In the genomic region with DNA sequence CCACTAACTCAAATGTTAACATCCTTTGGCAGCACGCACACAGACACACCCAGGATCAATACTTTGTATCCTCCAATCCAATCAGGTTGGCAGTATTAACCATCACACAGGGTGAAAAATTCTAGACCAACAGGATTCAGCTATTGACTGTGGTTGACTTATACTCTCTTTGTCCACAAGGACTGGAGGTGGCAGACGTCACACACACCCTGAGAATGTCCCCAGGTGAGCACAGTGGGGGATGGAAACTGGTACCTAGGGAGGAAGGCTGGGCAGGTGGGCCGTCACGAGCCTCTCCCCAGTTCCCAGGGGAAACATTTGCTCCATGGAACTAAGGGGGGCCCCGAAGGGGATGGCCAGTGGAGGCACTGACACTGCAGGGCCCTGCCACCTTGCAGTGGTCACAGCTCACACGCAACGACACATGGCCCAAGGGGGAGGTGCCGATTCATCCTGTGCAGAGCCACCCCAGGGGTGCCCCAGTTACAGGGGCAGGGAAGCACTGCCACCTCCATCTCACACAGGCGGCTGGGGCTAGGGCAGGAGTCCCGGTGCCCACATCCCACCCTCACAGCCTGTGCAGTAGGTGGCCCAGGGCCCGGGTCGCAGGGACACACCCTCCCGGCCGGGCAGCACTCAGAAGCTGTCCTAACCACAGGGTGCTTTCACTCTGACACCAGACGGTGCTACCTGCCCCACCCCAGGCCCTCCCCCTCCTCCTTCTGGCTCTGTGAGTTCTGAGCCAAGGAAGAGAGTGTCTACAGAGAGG, we compare ENCODE assay signal across 23 cellular contexts. TPM values are rescaled to one million over a fixed set of nuclear protein-coding genes. Genes with fewer than 3 reads are reported as not detected.
DNase-seq lines count a peak whose midpoint lies in the region; ATAC-seq, FAIRE-seq and TF ChIP-seq lines count a peak whose summit lies in the region.
"Had no signal": no experiment of that assay in that cellular context is flagged by ENCODE, and none has a peak within 500 bp of the region (broad histone marks: within the 10 kb centered on the region; RNA-seq: fewer than 3 reads in every experiment).

No MANE protein-coding gene starts in this region.

- H3K4me3 Mint-ChIP-seq in activated CD8-positive, alpha-beta memory T cell treated with anti-CD3 and anti-CD28 coated beads, Interleukin-2, amount 10 ng/mL, durations not matched to agents 7 days and 5 days, result no peak overlapping the region
- H3K4me3 Mint-ChIP-seq in GM23338, result no peak overlapping the region; the same call in 2 of the 3 replicates
- H3K4me3 Mint-ChIP-seq in endothelial cell (ENCODE audit: unreplicated experiment), result no peak overlapping the region

- H3K79me2 ChIP-seq in GM23338 (replicated peaks; ENCODE audit: insufficient read depth) (no peaks in the 10 kb centered on the region), K562 (ENCODE audit: control insufficient read depth, insufficient read depth, low read length) (peaks cover 72% of the 10 kb centered on the region)

- H3K9me1 ChIP-seq in K562 (ENCODE audit: control insufficient read depth, insufficient read depth, low read length), result peaks cover 4% of the 10 kb centered on the region

- H4K8ac ChIP-seq in neuronal stem cell (ENCODE audit: low read depth, low read length), result no peak overlapping the region

- no peak overlapping the region for H2BK12ac ChIP-seq in neuronal stem cell (ENCODE audit: low read length)

- H3F3A ChIP-seq in GM23338 (replicated peaks; ENCODE audit: low read depth), result no peaks in the 10 kb centered on the region

- H3K4me1 ChIP-seq in GM23338 (ENCODE audit: insufficient read depth), result peaks cover 15% of the 10 kb centered on the region
- peaks cover 35 to 84% of the 10 kb centered on the region in 2 experiments for H3K4me1 ChIP-seq in K562 (replicated peaks in 1 of 2; ENCODE audit: control insufficient read depth in 2 of 2, insufficient read depth in 2 of 2, low read length in 2 of 2)
- peaks cover 16 to 18% of the 10 kb centered on the region in 2 donors for H3K4me1 ChIP-seq in neuronal stem cell (ENCODE audit: control insufficient read depth in 2 of 2, insufficient read depth in 1 of 2, low read depth in 1 of 2, low read length in 2 of 2)
- peaks cover 0 to 12% of the 10 kb centered on the region in 2 donors for H3K4me1 ChIP-seq in uterus

- H3K79me1 ChIP-seq in neuronal stem cell (ENCODE audit: low read depth, low read length), result no peaks in the 10 kb centered on the region

- peak; percentile 42 for FAIRE-seq in K562 (lab: Jason Lieb, UNC)
- FAIRE-seq: keratinocyte, RCC 7860 had no signal

- H3K14ac ChIP-seq in neuronal stem cell (ENCODE audit: low read length), result peak overlapping the region; percentile 25

- no peaks in the 10 kb centered on the region for H3K9me3 Mint-ChIP-seq in activated CD8-positive, alpha-beta memory T cell treated with anti-CD3 and anti-CD28 coated beads, Interleukin-2, amount 10 ng/mL, durations not matched to agents 7 days and 5 days (ENCODE audit: low read depth)
- H3K9me3 Mint-ChIP-seq in GM23338, result no peaks in the 10 kb centered on the region
- no peaks in the 10 kb centered on the region for H3K9me3 Mint-ChIP-seq in endothelial cell (ENCODE audit: unreplicated experiment)
- H3K9me3 Mint-ChIP-seq: activated T-cell treated with anti-CD3 and anti-CD28 coated beads, Interleukin-2, amount 50 U/mL, for 24 hours; naive B cell had no signal

- TF ChIP-seq CTCF in GM23338 (conservative IDR thresholded peaks at IDR 0.05; ENCODE audit: low read depth in 2 of 2) (no peak), K562 (IDR thresholded peaks at IDR 0.05 in 2 of 3, conservative IDR thresholded peaks at IDR 0.05 in 1 of 3; ENCODE audit: insufficient read depth in 2 of 3, low read depth in 1 of 3, low read length in 3 of 3) (no peak), uterus (IDR thresholded peaks at IDR 0.05) (no peak), endothelial cell (IDR thresholded peaks at IDR 0.05; ENCODE audit: unreplicated experiment) (no peak)

- H3K36me3 ChIP-seq in GM23338 (ENCODE audit: insufficient read depth) (no peaks in the 10 kb centered on the region), K562 (ENCODE audit: control insufficient read depth, insufficient read depth, low read length) (peaks cover 8% of the 10 kb centered on the region; the same call in 1 of the 3 replicates), neuronal stem cell (replicated peaks in 1 of 2; ENCODE audit: control insufficient read depth in 2 of 2, insufficient read depth in 2 of 2, low read length in 2 of 2) (no peaks in the 10 kb centered on the region), uterus (no peaks in the 10 kb centered on the region)
- H3K36me3 ChIP-seq: MG63 had no signal

- no peak overlapping the region for H4K91ac ChIP-seq in neuronal stem cell (ENCODE audit: low read depth, low read length, poor library complexity)

- H3K27me3 ChIP-seq in GM23338 (ENCODE audit: insufficient read depth), result no peaks in the 10 kb centered on the region
- H3K27me3 ChIP-seq in K562 (ENCODE audit: control insufficient read depth in 2 of 2, insufficient read depth in 2 of 2, low read length in 2 of 2), result no peaks in the 10 kb centered on the region
- peaks cover 2 to 54% (median 14%) of the 10 kb centered on the region in 3 experiments for H3K27me3 ChIP-seq in neuronal stem cell (ENCODE audit: control insufficient read depth in 3 of 3, insufficient read depth in 3 of 3, low read depth in 1 of 3, low read length in 3 of 3)
- no peaks in the 10 kb centered on the region for H3K27me3 ChIP-seq in uterus
- H3K27me3 ChIP-seq: MG63 had no signal

- peak overlapping the region; percentile 40 for H2AK5ac ChIP-seq in neuronal stem cell (ENCODE audit: low read depth, low read length)

- H4K20me1 ChIP-seq in GM23338 (replicated peaks; ENCODE audit: insufficient read depth) (no peaks in the 10 kb centered on the region; the same call in 1 of the 2 replicates), K562 (replicated peaks; ENCODE audit: control insufficient read depth, insufficient read depth, low read length) (no peaks in the 10 kb centered on the region)

- TF ChIP-seq POLR2A in K562 (conservative IDR thresholded peaks at IDR 0.05) (no peak), uterus (IDR thresholded peaks at IDR 0.05) (no peak)

- peak; percentile 61 for DNase-seq in activated CD8-positive, alpha-beta memory T cell treated with anti-CD3 and anti-CD28 coated beads, Interleukin-2, amount 10 ng/mL, durations not matched to agents 7 days and 5 days
- DNase-seq in activated CD8-positive, alpha-beta memory T cell treated with anti-CD3 and anti-CD28 coated beads for 24 hours, result no peak
- no peak for DNase-seq in GM23338 (ENCODE audit: low spot score)
- no peak for DNase-seq in K562 (ENCODE audit: extremely low read depth in 1 of 4, low spot score in 3 of 4)
- no peak for DNase-seq in neuronal stem cell (ENCODE audit: low spot score)
- no peak for DNase-seq in uterus
- DNase-seq in stimulated activated CD4-positive, alpha-beta T cell treated with anti-CD3 and anti-CD28 coated beads, Interleukin-4, amount 100 ng/mL, for 24 hours, result no peak
- no peak for DNase-seq in endothelial cell (ENCODE audit: low spot score)
- DNase-seq: DMS53; hippocampal formation; IMR-90; mammary epithelial cell; MG63; naive B cell; stimulated activated CD4-positive, alpha-beta T cell treated with anti-CD3 and anti-CD28 coated beads, Interleukin-4, amount 100 ng/mL, for 1 hour; T-helper 9 cell had no signal

- no peak overlapping the region for H3K27ac ChIP-seq in GM23338 (ENCODE audit: low read depth)
- no peak overlapping the region for H3K27ac ChIP-seq in K562 (ENCODE audit: extremely low read depth, low read depth, low read length)
- no peak overlapping the region for H3K27ac ChIP-seq in neuronal stem cell (replicated peaks; ENCODE audit: low read length)
- no peak overlapping the region for H3K27ac ChIP-seq in uterus

- no peak overlapping the region for H3K4ac ChIP-seq in neuronal stem cell (ENCODE audit: low read length)

- CTCF ChIA-PET in activated CD8-positive, alpha-beta memory T cell treated with anti-CD3 and anti-CD28 coated beads, Interleukin-2, amount 10 ng/mL, durations not matched to agents 7 days and 5 days (lab: Charles Lee), result interaction anchor here (1.3 to 3.3 kb wide), 2 partner anchors 11 to 41 kb away, joined by 3 to 28 read pairs; no protein-coding TSS in a partner anchor
- CTCF ChIA-PET in K562 (lab: Yijun Ruan, JAX; ENCODE audit: low intra/inter-chr PET ratio), result interaction anchor here (0.5 kb wide), 1 partner anchor 11 kb away, joined by 4 read pairs; no protein-coding TSS in a partner anchor

- no peak for TF ChIP-seq RAD21 in K562 (CRISPR knock-in tag; conservative IDR thresholded peaks at IDR 0.05 in 1 of 2, IDR thresholded peaks at IDR 0.05 in 1 of 2)

- TF ChIP-seq EP300 in K562 (IDR thresholded peaks at IDR 0.05; ENCODE audit: low read length), result no peak

- H3K9me2 ChIP-seq in GM23338 (ENCODE audit: insufficient read depth), result no peaks in the 10 kb centered on the region
- H3K9me2 ChIP-seq: SK-N-SH had no signal

- H2BK5ac ChIP-seq in neuronal stem cell (ENCODE audit: low read length), result no peak overlapping the region

- BruUV-seq in K562 (replicated peaks; lab: Mats Ljungman, UMichigan), result no TSS peak

- H3K9me3 ChIP-seq in K562 (replicated peaks; ENCODE audit: control insufficient read depth, insufficient read depth, low read depth, low read length) (no peaks in the 10 kb centered on the region), neuronal stem cell (replicated peaks in 1 of 2; ENCODE audit: control insufficient read depth in 2 of 2, insufficient read depth in 1 of 2, low read depth in 1 of 2, low read length in 2 of 2) (peaks cover 0 to 2% of the 10 kb centered on the region in 2 donors), uterus (no peaks in the 10 kb centered on the region)
- H3K9me3 ChIP-seq: MG63, SK-N-SH had no signal

- no peak overlapping the region for H2BK120ac ChIP-seq in neuronal stem cell (ENCODE audit: low read depth, low read length)

- ATAC-seq in activated CD8-positive, alpha-beta memory T cell treated with anti-CD3 and anti-CD28 coated beads, Interleukin-2, amount 10 ng/mL, durations not matched to agents 7 days and 5 days, result peak; percentile 43
- peak; percentile 14 for ATAC-seq in GM23338
- ATAC-seq in K562, result no peak

- peaks cover 30% of the 10 kb centered on the region for H3K4me1 Mint-ChIP-seq in activated CD8-positive, alpha-beta memory T cell treated with anti-CD3 and anti-CD28 coated beads, Interleukin-2, amount 10 ng/mL, durations not matched to agents 7 days and 5 days
- peaks cover 23% of the 10 kb centered on the region for H3K4me1 Mint-ChIP-seq in GM23338
- no peaks in the 10 kb centered on the region for H3K4me1 Mint-ChIP-seq in endothelial cell (ENCODE audit: unreplicated experiment)

- H3K27me3 Mint-ChIP-seq in activated CD8-positive, alpha-beta memory T cell treated with anti-CD3 and anti-CD28 coated beads, Interleukin-2, amount 10 ng/mL, durations not matched to agents 7 days and 5 days, result no peaks in the 10 kb centered on the region
- peaks cover 18% of the 10 kb centered on the region for H3K27me3 Mint-ChIP-seq in GM23338 (ENCODE audit: insufficient read depth, low read depth, poor library complexity)
- peaks cover 21% of the 10 kb centered on the region for H3K27me3 Mint-ChIP-seq in endothelial cell (ENCODE audit: unreplicated experiment)

- no peak overlapping the region for H2BK15ac ChIP-seq in neuronal stem cell (ENCODE audit: low read length)

- no peaks in the 10 kb centered on the region for H3K36me3 Mint-ChIP-seq in activated CD8-positive, alpha-beta memory T cell treated with anti-CD3 and anti-CD28 coated beads, Interleukin-2, amount 10 ng/mL, durations not matched to agents 7 days and 5 days
- H3K36me3 Mint-ChIP-seq in GM23338 (ENCODE audit: low read depth) (no peaks in the 10 kb centered on the region), endothelial cell (ENCODE audit: low read depth, unreplicated experiment) (peaks cover 12% of the 10 kb centered on the region)

- intact Hi-C loops in K562 (cut with micrococcal nuclease) (no loop called here), uterus (cut with DNase I; ENCODE audit: low total_unique reads) (loop anchor here (10.0 kb wide), 1 partner anchor 136 kb away; the partner anchor contains the start of gene MXD4)

- in situ Hi-C loops in K562 (cut with MboI), result no loop called here

- peak overlapping the region; percentile 87 for H3K23ac ChIP-seq in neuronal stem cell (ENCODE audit: low read depth, low read length, poor library complexity)

- H3K4me3 ChIP-seq in GM23338, result peak overlapping the region; percentile 46; the same call in 1 of the 2 replicates
- no peak overlapping the region for H3K4me3 ChIP-seq in K562
- no peak overlapping the region for H3K4me3 ChIP-seq in neuronal stem cell (ENCODE audit: low read length in 2 of 2)
- H3K4me3 ChIP-seq in uterus, result no peak overlapping the region
- H3K4me3 ChIP-seq: MG63 had no signal

- peak overlapping the region in 1 of 2 experiments; percentile 86; a peak in 1 of 4 replicates for H3K9ac ChIP-seq in K562 (ENCODE audit: insufficient read depth in 1 of 2, low read depth in 2 of 2, low read length in 2 of 2)
- H3K9ac ChIP-seq in neuronal stem cell (ENCODE audit: low read depth, low read length, poor library complexity), result no peak overlapping the region
- H3K9ac ChIP-seq: SK-N-SH had no signal

- H3K27ac Mint-ChIP-seq in activated CD8-positive, alpha-beta memory T cell treated with anti-CD3 and anti-CD28 coated beads, Interleukin-2, amount 10 ng/mL, durations not matched to agents 7 days and 5 days, result peak overlapping the region; percentile 27
- H3K27ac Mint-ChIP-seq in GM23338 (no peak overlapping the region), endothelial cell (ENCODE audit: unreplicated experiment) (no peak overlapping the region)
- H3K27ac Mint-ChIP-seq: activated T-cell treated with anti-CD3 and anti-CD28 coated beads, Interleukin-2, amount 50 U/mL, for 24 hours; naive B cell had no signal

- peak overlapping the region; percentile 80 for H3K18ac ChIP-seq in neuronal stem cell (ENCODE audit: low read length)

- POLR2A ChIA-PET in K562 (lab: Yijun Ruan, JAX), result interaction anchor here (0.6 to 3.2 kb wide), 5 partner anchors 8 to 15 kb away, joined by 3 to 18 read pairs (median 5); no protein-coding TSS in a partner anchor

- H2AFZ ChIP-seq in GM23338 (no peak overlapping the region), K562 (ENCODE audit: low read depth, low read length) (no peak overlapping the region), neuronal stem cell (ENCODE audit: low read length) (peak overlapping the region; percentile 86)

- peak overlapping the region; percentile 78 for H3K4me2 ChIP-seq in GM23338
- no peak overlapping the region; the same call in 1 of the 2 replicates for H3K4me2 ChIP-seq in K562 (ENCODE audit: insufficient read depth, low read length)
- H3K4me2 ChIP-seq in neuronal stem cell (ENCODE audit: insufficient read depth, low read length, poor library complexity, severe bottlenecking), result peak overlapping the region; percentile 43

- 80% methylated on average over 14 of the region's 15 CpGs for WGBS in K562 (ENCODE audit: insufficient coverage, low coverage, missing lambda C conversion rate)
- WGBS in neuronal stem cell (ENCODE audit: extremely low coverage in 2 of 2, insufficient read length in 2 of 2, insufficient replicate concordance in 1 of 2), 2 donors, result no CpG with 5 or more reads among the region's 15 CpGs

RNA-seq across cellular contexts. Expression of gene ZFYVE28, which starts 17.4 kb away (rescaled TPM):
- total RNA-seq in activated CD8-positive, alpha-beta memory T cell treated with anti-CD3 and anti-CD28 coated beads, Interleukin-2, amount 10 ng/mL, durations not matched to agents 7 days and 5 days, result 10 to 100 TPM; 12.5 to 30.3 TPM
- 4.6 and 8.7 TPM in 2 replicates for total RNA-seq in GM23338 (2014; rRNA removed; shearing (Covaris generic))
- polyA plus RNA-seq in GM23338 (2016; fragmentation: Nextera tagmentation; extraction: Ambion mirVana) (1.8 and 2.6 TPM in 2 replicates), K562 (2011; rRNA removed) (8.2 and 13.7 TPM in 2 replicates), K562 (2014; fragmentation: Illumina TruSeq; extraction: Trizol) (8.9 and 10.3 TPM in 2 replicates), K562 (2014; fragmentation: Nextera tagmentation; extraction: Ambion mirVana) (1 to 10 TPM; 1.3 to 2.1 TPM), K562 (2014; rRNA removed) (16.2 and 20.0 TPM in 2 replicates)
- 99.5 and 128 TPM in 2 replicates for total RNA-seq in K562 (2011; cell fraction: chromatin; rRNA removed; ENCODE audit: low replicate concordance)
- total RNA-seq in K562 (2011; cell fraction: nucleolus; rRNA removed), result 69.4 and 77.0 TPM in 2 replicates
- 69.0 and 126 TPM in 2 replicates for total RNA-seq in K562 (2011; cell fraction: nucleoplasm; rRNA removed)
- total RNA-seq in K562 (2014; rRNA removed) (11.9 and 15.6 TPM in 2 replicates), K562 (2014; rRNA removed; fragmentation: Illumina TruSeq; extraction: Trizol) (5.0 and 6.1 TPM in 2 replicates), K562 (2015; rRNA removed; fragmentation: Illumina TruSeq; extraction: Trizol) (10.7 and 11.0 TPM in 2 replicates), K562 (2021) (24.8 and 25.1 TPM in 2 replicates), uterus (10 to 100 TPM in 3 of 4 donors, 1 to 10 TPM in 1; 5.4 to 16.7 (median 13.4) TPM), endothelial cell (ENCODE audit: unreplicated experiment) (0.44 TPM)
- 10.1 and 10.3 TPM in 2 replicates for polyA plus RNA-seq in K562 (2011; cell fraction: cytosol; rRNA removed)
- 85.0 and 102 TPM in 2 replicates for polyA plus RNA-seq in K562 (2011; cell fraction: nucleus; rRNA removed)
- 15.0 and 16.5 TPM in 2 replicates for polyA plus RNA-seq in K562 (2012)
- 10.9 and 12.1 TPM in 2 replicates for polyA minus RNA-seq in K562 (2011; rRNA and poly(A)+ RNA removed)
- polyA minus RNA-seq in K562 (2011; cell fraction: cytosol; rRNA and poly(A)+ RNA removed), result 7.9 and 11.7 TPM in 2 replicates
- 20.1 and 25.1 TPM in 2 replicates for polyA minus RNA-seq in K562 (2011; cell fraction: nucleus; rRNA and poly(A)+ RNA removed)
- 0.15 TPM for polyA plus RNA-seq in neuronal stem cell (2013, experiment 1 of 2)
- polyA plus RNA-seq in neuronal stem cell (2013, experiment 2 of 2), result 0.12 TPM

RNA-seq across cellular contexts. Expression of gene CFAP99, which starts 17.7 kb away (rescaled TPM):
- not detected for total RNA-seq in activated CD8-positive, alpha-beta memory T cell treated with anti-CD3 and anti-CD28 coated beads, Interleukin-2, amount 10 ng/mL, durations not matched to agents 7 days and 5 days
- not detected in 2 replicates for total RNA-seq in GM23338 (2014; rRNA removed; shearing (Covaris generic))
- polyA plus RNA-seq in GM23338 (2016; fragmentation: Nextera tagmentation; extraction: Ambion mirVana) (not detected in 2 replicates), K562 (2011; rRNA removed) (0.07 and 0.12 TPM in 2 replicates), K562 (2014; fragmentation: Illumina TruSeq; extraction: Trizol) (0.09 and 0.17 TPM in 2 replicates), K562 (2014; fragmentation: Nextera tagmentation; extraction: Ambion mirVana) (not detected), K562 (2014; rRNA removed) (not detected in 2 replicates)
- total RNA-seq in K562 (2011; cell fraction: chromatin; rRNA removed; ENCODE audit: low replicate concordance), result 0.37 TPM in 1 of 2 replicates, not detected in the other
- total RNA-seq in K562 (2011; cell fraction: nucleolus; rRNA removed), result 0.17 TPM in 1 of 2 replicates, not detected in the other
- 0.66 TPM in 1 of 2 replicates, not detected in the other for total RNA-seq in K562 (2011; cell fraction: nucleoplasm; rRNA removed)
- total RNA-seq in K562 (2014; rRNA removed) (0.12 TPM in 1 of 2 replicates, not detected in the other), K562 (2014; rRNA removed; fragmentation: Illumina TruSeq; extraction: Trizol) (not detected in 2 replicates), K562 (2015; rRNA removed; fragmentation: Illumina TruSeq; extraction: Trizol) (not detected in 2 replicates), K562 (2021) (0.18 and 0.22 TPM in 2 replicates), uterus (under 1 TPM in 2 of 4 donors, not detected in 2; 0.21 to 0.46 TPM), endothelial cell (ENCODE audit: unreplicated experiment) (not detected)
- 0.07 and 0.12 TPM in 2 replicates for polyA plus RNA-seq in K562 (2011; cell fraction: cytosol; rRNA removed)
- 0.11 and 0.24 TPM in 2 replicates for polyA plus RNA-seq in K562 (2011; cell fraction: nucleus; rRNA removed)
- polyA plus RNA-seq in K562 (2012), result 0.23 and 0.32 TPM in 2 replicates
- polyA minus RNA-seq in K562 (2011; rRNA and poly(A)+ RNA removed), result not detected in 2 replicates
- not detected in 2 replicates for polyA minus RNA-seq in K562 (2011; cell fraction: cytosol; rRNA and poly(A)+ RNA removed)
- polyA minus RNA-seq in K562 (2011; cell fraction: nucleus; rRNA and poly(A)+ RNA removed), result not detected in 2 replicates
- not detected for polyA plus RNA-seq in neuronal stem cell (2013, experiment 1 of 2)
- polyA plus RNA-seq in neuronal stem cell (2013, experiment 2 of 2), result not detected
- total RNA-seq: fibroblast of villous mesenchyme, IMR-90, mammary epithelial cell, posterior vena cava, skeletal muscle tissue had no signal
- polyA plus RNA-seq: IMR-90, keratinocyte, mammary epithelial cell had no signal
